ENCODE assay signal across 1 cellular context in genomic region chr7:135662373-135663114, GRCh38.
TF ChIP-seq lines count a peak whose summit lies in the region.

Gene STMP1, plus strand, starts transcription at chr7:135662514.

TF ChIP-seq in HepG2, 621 proteins besides CTCF, POLR2A, EP300 and RAD21 (continued from another document and continues in another):
- TF ChIP-seq ZNF280B (CRISPR knock-in tag; IDR thresholded peaks at IDR 0.05; ENCODE audit: borderline replicate concordance) (peak; percentile 94), ZNF441 (CRISPR knock-in tag; IDR thresholded peaks at IDR 0.05; ENCODE audit: borderline replicate concordance) (peak; percentile 15; the same call in 1 of the 2 replicates), MYC (CRISPR knock-in tag; IDR thresholded peaks at IDR 0.05; ENCODE audit: borderline replicate concordance) (peak; percentile 91), MAFG (CRISPR knock-in tag; IDR thresholded peaks at IDR 0.05) (no peak), YEATS4 (CRISPR knock-in tag; IDR thresholded peaks at IDR 0.05; ENCODE audit: borderline replicate concordance) (peak; percentile 95), ZFP91 (CRISPR knock-in tag; IDR thresholded peaks at IDR 0.05; ENCODE audit: borderline replicate concordance) (peak; percentile 95), ZNF549 (CRISPR knock-in tag; IDR thresholded peaks at IDR 0.05) (peak; percentile 59; the same call in 1 of the 2 replicates), ZNF841 (CRISPR knock-in tag; IDR thresholded peaks at IDR 0.05; ENCODE audit: borderline replicate concordance) (no peak), DMAP1 (CRISPR knock-in tag; IDR thresholded peaks at IDR 0.05) (peak; percentile 88), PRMT3 (CRISPR knock-in tag; IDR thresholded peaks at IDR 0.05; ENCODE audit: borderline replicate concordance, low read depth) (0 out of 2 replicates have a peak, but pooled peaks have one; percentile 28), ZNF333 (CRISPR knock-in tag; IDR thresholded peaks at IDR 0.05; ENCODE audit: borderline replicate concordance) (no peak), ZNF18 (CRISPR knock-in tag; IDR thresholded peaks at IDR 0.05; ENCODE audit: insufficient replicate concordance) (peak; percentile 66), MED1 (CRISPR knock-in tag; IDR thresholded peaks at IDR 0.05) (peak; percentile 83), HOXA7 (CRISPR knock-in tag; IDR thresholded peaks at IDR 0.05) (no peak), ZBTB20 (CRISPR knock-in tag; IDR thresholded peaks at IDR 0.05; ENCODE audit: borderline replicate concordance, low read depth) (peak; percentile 88), ZNF605 (CRISPR knock-in tag; IDR thresholded peaks at IDR 0.05) (peak; percentile 71), KIAA2018 (CRISPR knock-in tag; IDR thresholded peaks at IDR 0.05; ENCODE audit: borderline replicate concordance) (no peak; the same call in 1 of the 2 replicates), SKIL (CRISPR knock-in tag; IDR thresholded peaks at IDR 0.05; ENCODE audit: borderline replicate concordance) (no peak), ZNF451 (CRISPR knock-in tag; IDR thresholded peaks at IDR 0.05) (peak; percentile 97), ATF4 (CRISPR knock-in tag; IDR thresholded peaks at IDR 0.05) (0 out of 4 replicates have a peak, but pooled peaks of 1 of the 2 experiments have one; percentile 9), ETV6 (CRISPR knock-in tag; conservative IDR thresholded peaks at IDR 0.05) (peak; percentile 76; the same call in 1 of the 2 replicates), ZNF564 (CRISPR knock-in tag; IDR thresholded peaks at IDR 0.05) (0 out of 2 replicates have a peak, but pooled peaks have one; percentile 60), ZNF136 (CRISPR knock-in tag; IDR thresholded peaks at IDR 0.05; ENCODE audit: low read depth) (peak; percentile 87; the same call in 1 of the 2 replicates), MTERF4 (CRISPR knock-in tag; IDR thresholded peaks at IDR 0.05) (peak; percentile 85; the same call in 1 of the 2 replicates), POLR2AphosphoS2 (IDR thresholded peaks at IDR 0.05; ENCODE audit: low read depth, low read length) (no peak), CREM (IDR thresholded peaks at IDR 0.05) (peak; percentile 49; the same call in 1 of the 2 replicates), CREM (CRISPR knock-in tag; IDR thresholded peaks at IDR 0.05) (no peak), KDM1A (CRISPR knock-in tag; IDR thresholded peaks at IDR 0.05) (no peak), ZNF746 (CRISPR knock-in tag; IDR thresholded peaks at IDR 0.05) (peak; percentile 96), NFAT5 (CRISPR knock-in tag; IDR thresholded peaks at IDR 0.05) (peak; percentile 88), ZNF230 (CRISPR knock-in tag; IDR thresholded peaks at IDR 0.05) (peak; percentile 93; the same call in 1 of the 2 replicates), NR2C2 (CRISPR knock-in tag; IDR thresholded peaks at IDR 0.05; ENCODE audit: borderline replicate concordance) (peak; percentile 99)
